17 cellular contexts compared by ENCODE assay signal in genomic region chr15:48021336-48022086, GRCh38.
DNase-seq lines count a peak whose midpoint lies in the region; ATAC-seq and TF ChIP-seq lines count a peak whose summit lies in the region.
"Had no signal": no experiment of that assay in that cellular context is flagged by ENCODE, and none has a peak within 500 bp of the region (broad histone marks: within the 10 kb centered on the region; RNA-seq: fewer than 3 reads in every experiment).

No MANE protein-coding gene starts in this region.

- no peak overlapping the region for H3K9ac ChIP-seq in GM23248
- H3K9ac ChIP-seq in mesenchymal stem cell (ENCODE audit: low read length), result no peak overlapping the region

- H3K79me2 ChIP-seq in GM23248 (ENCODE audit: insufficient read depth), result no peaks in the 10 kb centered on the region

- H2AK5ac ChIP-seq in mesenchymal stem cell (ENCODE audit: low read length, severe bottlenecking), result no peak overlapping the region

- H3K4me2 ChIP-seq in GM23248 (ENCODE audit: unreplicated experiment) (no peak overlapping the region), mesenchymal stem cell (ENCODE audit: low read length, poor library complexity, severe bottlenecking) (no peak overlapping the region)
- H3K4me2 ChIP-seq: GM23338 had no signal

- TF ChIP-seq POLR2A in adrenal gland (IDR thresholded peaks at IDR 0.05), result no peak

- H3K36me3 ChIP-seq in GM23248 (ENCODE audit: low read depth), result no peaks in the 10 kb centered on the region
- H3K36me3 ChIP-seq in mesenchymal stem cell (ENCODE audit: control insufficient read depth in 1 of 2, insufficient read depth in 2 of 2, low read depth in 1 of 2, low read length in 2 of 2), result no peaks in the 10 kb centered on the region
- H3K36me3 ChIP-seq in adrenal gland (replicated peaks in 1 of 2), result no peaks in the 10 kb centered on the region
- H3K36me3 ChIP-seq in ascending aorta, result no peaks in the 10 kb centered on the region
- H3K36me3 ChIP-seq: neutrophil, right lobe of liver had no signal

- ATAC-seq in GM18517 (IDR thresholded peaks at IDR 0.05; ENCODE audit: unreplicated experiment) (no peak), GM19395 (IDR thresholded peaks at IDR 0.05; ENCODE audit: unreplicated experiment) (no peak)
- ATAC-seq: GM23338, right lobe of liver had no signal

- H3K18ac ChIP-seq in mesenchymal stem cell (ENCODE audit: low read depth in 1 of 2, low read length in 2 of 2), result no peak overlapping the region

- no peak overlapping the region for H4K91ac ChIP-seq in mesenchymal stem cell (ENCODE audit: low read length)

- no peaks in the 10 kb centered on the region for H3K79me1 ChIP-seq in mesenchymal stem cell (replicated peaks; ENCODE audit: low read length, poor library complexity, severe bottlenecking)

- H2AFZ ChIP-seq in GM23248 (no peak overlapping the region), mesenchymal stem cell (ENCODE audit: low read depth, low read length) (no peak overlapping the region)
- H2AFZ ChIP-seq: GM23338 had no signal

- H3K27ac ChIP-seq in GM23248, result no peak overlapping the region
- H3K27ac ChIP-seq in VCaP, result peak overlapping the region; percentile 23
- peak overlapping the region; percentile 57 for H3K27ac ChIP-seq in mesenchymal stem cell (ENCODE audit: low read length, poor library complexity, severe bottlenecking)
- H3K27ac ChIP-seq in adrenal gland, result no peak overlapping the region
- H3K27ac ChIP-seq in ascending aorta, result no peak overlapping the region
- H3K27ac ChIP-seq: neutrophil, right lobe of liver had no signal

- no peak overlapping the region for H3K4ac ChIP-seq in mesenchymal stem cell (ENCODE audit: low read depth in 1 of 2, low read length in 2 of 2)

- H3K9me2 ChIP-seq in GM23248 (ENCODE audit: insufficient read depth), result no peaks in the 10 kb centered on the region

- TF ChIP-seq CTCF in VCaP (conservative IDR thresholded peaks at IDR 0.05) (no peak), adrenal gland (IDR thresholded peaks at IDR 0.05) (no peak), ascending aorta (IDR thresholded peaks at IDR 0.05) (no peak)

- H4K8ac ChIP-seq in mesenchymal stem cell (ENCODE audit: low read length), result no peak overlapping the region

- no peak overlapping the region for H2BK12ac ChIP-seq in mesenchymal stem cell (ENCODE audit: low read length in 2 of 2)

- no peak overlapping the region for H3K23ac ChIP-seq in mesenchymal stem cell (ENCODE audit: low read length in 2 of 2)

- H3K4me3 ChIP-seq in GM23248 (no peak overlapping the region), mesenchymal stem cell (ENCODE audit: insufficient read depth in 1 of 2, low read depth in 1 of 2, low read length in 2 of 2) (no peak overlapping the region), adrenal gland (no peak overlapping the region), ascending aorta (no peak overlapping the region)
- H3K4me3 ChIP-seq: GM23338, right lobe of liver had no signal

- H3K4me1 ChIP-seq in GM23248 (ENCODE audit: insufficient read depth) (no peaks in the 10 kb centered on the region), mesenchymal stem cell (ENCODE audit: control insufficient read depth, insufficient read depth, low read depth, low read length) (peaks cover 1% of the 10 kb centered on the region), adrenal gland (replicated peaks in 1 of 2) (no peaks in the 10 kb centered on the region), ascending aorta (no peaks in the 10 kb centered on the region)
- H3K4me1 ChIP-seq: right lobe of liver had no signal

- H2BK120ac ChIP-seq in mesenchymal stem cell (ENCODE audit: low read depth, low read length), result no peak overlapping the region

- no peaks in the 10 kb centered on the region for H3F3A ChIP-seq in GM23248 (ENCODE audit: insufficient read depth)

- no peak overlapping the region for H3K14ac ChIP-seq in mesenchymal stem cell (ENCODE audit: low read length in 2 of 2)

- no peak overlapping the region for H2BK15ac ChIP-seq in mesenchymal stem cell (ENCODE audit: low read depth, poor library complexity, severe bottlenecking)

- H3K9me3 ChIP-seq in GM23248 (ENCODE audit: low read depth) (no peaks in the 10 kb centered on the region), mesenchymal stem cell (ENCODE audit: control insufficient read depth, low read length) (no peaks in the 10 kb centered on the region), adrenal gland (replicated peaks in 1 of 3) (no peaks in the 10 kb centered on the region), ascending aorta (no peaks in the 10 kb centered on the region)
- H3K9me3 ChIP-seq: neutrophil, right lobe of liver had no signal

- H4K20me1 ChIP-seq in GM23248 (ENCODE audit: insufficient read depth), result no peaks in the 10 kb centered on the region

- 58 to 62% methylated on average over 6 of the region's 6 CpGs for WGBS in GM23248 (ENCODE audit: low coverage in 1 of 2, low lambda C conversion rate in 2 of 2, missing lambda C conversion rate in 2 of 2), 2 experiments
- WGBS in mesenchymal stem cell, result 87% methylated on average over 6 of the region's 6 CpGs
- WGBS in adrenal gland, 4 donors, result 77 to 84% (median 79%) methylated on average over 6 of the region's 6 CpGs

- DNase-seq in GM23248, result peak; percentile 4
- peak; percentile 69 for DNase-seq in NCI-H187 treated with DMSO at 0.1 percent for 48 hours (lab: John Stamatoyannopoulos, UW)
- peak; percentile 30 for DNase-seq in mesenchymal stem cell
- no peak for DNase-seq in adrenal gland
- no peak for DNase-seq in ascending aorta (ENCODE audit: low spot score in 2 of 2)
- DNase-seq: amygdala; cortex of kidney; immature natural killer cell; right lobe of liver; stimulated activated CD4-positive, alpha-beta T cell treated with anti-CD3 and anti-CD28 coated beads, Interleukin-1b, Interleukin-23, amount 100 ng/mL, for 48 hours; substantia nigra; T-helper 2 cell had no signal

- H2BK5ac ChIP-seq in mesenchymal stem cell (ENCODE audit: low read depth, low read length, poor library complexity, severe bottlenecking), result no peak overlapping the region

- intact Hi-C loops in adrenal gland (cut with DNase I) (no loop called here), ascending aorta (cut with DNase I) (loop anchor here (10.0 kb wide), 1 partner anchor 63 kb away; no protein-coding TSS in a partner anchor)

- in situ Hi-C loops in GM23248 (cut with MboI), result no loop called here

- H3K27me3 ChIP-seq in GM23248 (replicated peaks; ENCODE audit: insufficient read depth) (no peaks in the 10 kb centered on the region; the same call in 1 of the 2 replicates), mesenchymal stem cell (ENCODE audit: control insufficient read depth in 1 of 2, insufficient read depth in 1 of 2, low read length in 2 of 2) (peaks cover 0 to 6% of the 10 kb centered on the region in 2 experiments), adrenal gland (no peaks in the 10 kb centered on the region), ascending aorta (no peaks in the 10 kb centered on the region)
- H3K27me3 ChIP-seq: neutrophil, right lobe of liver had no signal

Comparison
In these comparisons a context has a peak if more than half of its experiments do, and no peak if none do; other contexts are left out.
1. DNase-seq: peak in GM23248 (single experiment), NCI-H187 treated with DMSO at 0.1 percent for 48 hours (single experiment) and mesenchymal stem cell (single experiment); none in adrenal gland (0 of 7) and ascending aorta (0 of 2).
2. H3K27ac ChIP-seq: peak in VCaP (single experiment) and mesenchymal stem cell (single experiment); none in GM23248 (single experiment), adrenal gland (0 of 5) and ascending aorta (0 of 2).